ENCODE assay signal across 8 cellular contexts in the genomic region with DNA sequence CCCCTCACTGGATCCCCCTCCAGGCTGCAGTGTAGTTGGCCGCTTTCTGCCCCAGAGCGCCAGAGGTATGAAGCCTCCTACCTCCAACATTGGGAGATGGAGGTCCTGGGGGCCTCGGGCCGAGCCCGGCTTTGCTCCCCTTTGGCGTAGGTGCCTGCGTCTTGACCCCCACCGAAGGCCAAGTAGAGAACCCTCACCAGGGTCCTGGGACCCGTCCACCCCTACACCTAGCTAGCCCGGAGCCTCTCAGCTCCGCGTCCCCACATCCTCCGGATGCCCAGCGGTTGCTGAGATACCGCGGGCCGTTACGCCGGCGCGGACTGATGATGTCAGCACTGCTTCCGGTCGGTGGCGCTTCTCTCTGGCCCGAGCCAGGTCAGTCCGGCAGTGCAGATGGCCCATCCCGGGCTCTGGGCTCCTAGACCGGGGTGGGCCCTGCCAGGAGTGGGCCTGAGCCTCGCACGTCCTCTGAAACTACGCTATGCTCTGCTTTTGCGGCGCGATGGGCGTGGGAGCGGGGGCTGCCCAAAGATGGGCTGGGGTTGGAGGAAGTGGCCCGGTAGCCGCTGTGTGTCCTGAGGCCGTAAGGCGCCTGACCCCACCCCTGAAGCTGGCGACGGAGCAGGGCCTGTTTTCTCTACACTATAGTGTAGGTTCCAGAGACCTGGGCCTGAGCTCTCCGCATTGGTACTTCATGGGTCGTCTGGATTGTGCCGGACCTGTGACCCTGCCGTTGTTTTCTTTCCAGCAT. TPM values are rescaled to one million over a fixed set of nuclear protein-coding genes. Genes with fewer than 3 reads are reported as not detected.
DNase-seq lines count a peak whose midpoint lies in the region; ATAC-seq, FAIRE-seq and TF ChIP-seq lines count a peak whose summit lies in the region.

A gene (minus strand): TSS at position 297 of the 751 bp plus-strand sequence. CDS start 1,871 bp downstream, outside the sequence.
A gene with protein sequence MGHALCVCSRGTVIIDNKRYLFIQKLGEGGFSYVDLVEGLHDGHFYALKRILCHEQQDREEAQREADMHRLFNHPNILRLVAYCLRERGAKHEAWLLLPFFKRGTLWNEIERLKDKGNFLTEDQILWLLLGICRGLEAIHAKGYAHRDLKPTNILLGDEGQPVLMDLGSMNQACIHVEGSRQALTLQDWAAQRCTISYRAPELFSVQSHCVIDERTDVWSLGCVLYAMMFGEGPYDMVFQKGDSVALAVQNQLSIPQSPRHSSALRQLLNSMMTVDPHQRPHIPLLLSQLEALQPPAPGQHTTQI (plus strand): TSS at position 332 of the 751 bp plus-strand sequence. CDS start 521 bp downstream, outside the sequence.

- ATAC-seq in GM21367 (IDR thresholded peaks at IDR 0.05; ENCODE audit: unreplicated experiment): peak; percentile 65

- FAIRE-seq in D721Med (lab: Jason Lieb, UNC): no peak

- H3K27ac ChIP-seq in OCI-LY1 (ENCODE audit: low read depth, low read length, poor library complexity, severe bottlenecking): peak within 1 kb of the TSS; percentile 39

- no peaks in the 10 kb centered on the region for H3F3A ChIP-seq in OCI-LY1 (ENCODE audit: insufficient read depth, low read length)

- peak within 1 kb of the TSS; percentile 73 for H3K4me2 ChIP-seq in OCI-LY1 (ENCODE audit: low read length)

- peak within 1 kb of the TSS; percentile 78 for H3K4me3 ChIP-seq in OCI-LY1 (ENCODE audit: low read depth, low read length, poor library complexity, severe bottlenecking)
- peak within 1 kb of the TSS; percentile 98 for H3K4me3 ChIP-seq in mucosa of stomach (ENCODE audit: low read length)

- H3K4me1 ChIP-seq in OCI-LY1 (ENCODE audit: insufficient read depth, low read length, severe bottlenecking) (peaks cover 55% of the 10 kb centered on the region), mucosa of stomach (ENCODE audit: control insufficient read depth, insufficient read depth, low read length) (peaks cover 52% of the 10 kb centered on the region)

- TF ChIP-seq CTCF in D721Med (IDR thresholded peaks at IDR 0.05; ENCODE audit: insufficient read depth, missing control alignments): no peak
- TF ChIP-seq CTCF in OCI-LY1 (IDR thresholded peaks at IDR 0.05; ENCODE audit: low read length): no peak

- no peaks in the 10 kb centered on the region for H3K9me2 ChIP-seq in OCI-LY1 (ENCODE audit: low read depth, low read length)

- H3K79me2 ChIP-seq in OCI-LY1 (ENCODE audit: insufficient read depth, low read length): no peaks in the 10 kb centered on the region

- H3K36me3 ChIP-seq in OCI-LY1 (ENCODE audit: insufficient read depth, low read length) (peaks cover 31% of the 10 kb centered on the region), mucosa of stomach (ENCODE audit: control insufficient read depth, insufficient read depth, low read length) (no peaks in the 10 kb centered on the region)

- H3K9me3 ChIP-seq in OCI-LY1 (ENCODE audit: low read length): no peaks in the 10 kb centered on the region
- no peaks in the 10 kb centered on the region for H3K9me3 ChIP-seq in mucosa of stomach (ENCODE audit: control insufficient read depth, low read length)

- DNase-seq in D721Med (ENCODE audit: insufficient read length, low spot score): peak; percentile 100
- peak; percentile 95 for DNase-seq in HT-29 (ENCODE audit: low spot score)
- DNase-seq in activated T-cell treated with anti-CD3 and anti-CD28 coated beads, Interleukin-2, amount 50 U/mL, for 1 hour: peak; percentile 85
- peak; percentile 94 to 96 for DNase-seq in erythroblast (lab: John Stamatoyannopoulos, UW)
- peak; percentile 78 to 80 for DNase-seq in stimulated activated CD8-positive, alpha-beta memory T cell treated with anti-CD3 and anti-CD28 coated beads, Interleukin-4, amount 100 ng/mL, for 4 hours (ENCODE audit: low read depth in 2 of 2, low spot score in 1 of 2)

- peak; percentile 90 for TF ChIP-seq POLR2A in erythroblast (IDR thresholded peaks at IDR 0.05; ENCODE audit: low read length)

- H2AFZ ChIP-seq in OCI-LY1 (ENCODE audit: low read length): no peak within 1 kb of the TSS

- H3K27me3 ChIP-seq in OCI-LY1 (ENCODE audit: insufficient read depth, low read length) (no peaks in the 10 kb centered on the region), mucosa of stomach (ENCODE audit: control insufficient read depth, insufficient read depth, low read length) (no peaks in the 10 kb centered on the region)

- H4K20me1 ChIP-seq in OCI-LY1 (ENCODE audit: insufficient read depth, low read length): no peaks in the 10 kb centered on the region

- H3K9ac ChIP-seq in OCI-LY1 (ENCODE audit: low read length) (peak within 1 kb of the TSS; percentile 83), mucosa of stomach (ENCODE audit: low read length) (peak within 1 kb of the TSS; percentile 99)

RNA-seq across cellular contexts. Expression of the first gene that starts in this region (rescaled TPM):
- total RNA-seq in HT-29 (2014; rRNA removed; shearing (Covaris generic)): 5.5 and 10.0 TPM in 2 replicates

RNA-seq across cellular contexts. Expression of the second gene that starts in this region (rescaled TPM):
- 18.3 and 19.9 TPM in 2 replicates for total RNA-seq in HT-29 (2014; rRNA removed; shearing (Covaris generic))

Comparison
In these comparisons a context has a peak if more than half of its experiments do, and no peak if none do; other contexts are left out.
1. Peak in every context shown above with its lines: DNase-seq, ATAC-seq, H3K4me3 ChIP-seq and H3K27ac ChIP-seq.